14 cellular contexts compared by ENCODE assay signal in genomic region chr6:150939399-150939798, GRCh38.
DNase-seq lines count a peak whose midpoint lies in the region; ATAC-seq and TF ChIP-seq lines count a peak whose summit lies in the region.
"Had no signal": no experiment of that assay in that cellular context is flagged by ENCODE, and none has a peak within 500 bp of the region (broad histone marks: within the 10 kb centered on the region; RNA-seq: fewer than 3 reads in every experiment).

No MANE protein-coding gene starts in this region.

- H3K36me3 Mint-ChIP-seq in GM23338 (ENCODE audit: low read depth) (peaks cover 43% of the 10 kb centered on the region), H9 (ENCODE audit: insufficient read depth in 1 of 3, low read depth in 3 of 3) (peaks cover 17 to 62% (median 49%) of the 10 kb centered on the region in 3 experiments; a peak in 6 of 7 replicates), osteocyte (ENCODE audit: unreplicated experiment) (peaks cover 56% of the 10 kb centered on the region), endothelial cell (ENCODE audit: low read depth, unreplicated experiment) (peaks cover 38% of the 10 kb centered on the region)

- H3T11ph ChIP-seq in H9 (ENCODE audit: low read length) = no peak overlapping the region

- no peak for ATAC-seq in GM23338
- ATAC-seq: CD8-positive, alpha-beta T cell; HCT116 had no signal

- no peak overlapping the region for H2BK5ac ChIP-seq in H9 (ENCODE audit: insufficient read length, low read length)

- 0 out of 2 replicates have a peak overlapping the region, but pooled peaks have one; percentile 36 for H3K27ac Mint-ChIP-seq in GM23338
- peak overlapping the region; percentile 49 to 75 (median 59); a peak in 2 of 7 replicates for H3K27ac Mint-ChIP-seq in H9
- peak overlapping the region; percentile 82 for H3K27ac Mint-ChIP-seq in osteocyte (ENCODE audit: unreplicated experiment)
- H3K27ac Mint-ChIP-seq in endothelial cell (ENCODE audit: unreplicated experiment) = no peak overlapping the region
- H3K27ac Mint-ChIP-seq: CD8-positive, alpha-beta T cell had no signal

- no peak overlapping the region for H2BK12ac ChIP-seq in H9 (ENCODE audit: insufficient read length, low read depth, low read length)

- no peak overlapping the region for H3K4ac ChIP-seq in H9 (ENCODE audit: low read depth, low read length)

- H3K9me3 Mint-ChIP-seq in GM23338 (no peaks in the 10 kb centered on the region), H9 (no peaks in the 10 kb centered on the region), osteocyte (ENCODE audit: unreplicated experiment) (peaks cover 5% of the 10 kb centered on the region), endothelial cell (ENCODE audit: unreplicated experiment) (no peaks in the 10 kb centered on the region)
- H3K9me3 Mint-ChIP-seq: CD8-positive, alpha-beta T cell had no signal

- H3K23ac ChIP-seq in H9 (ENCODE audit: insufficient read length, low read depth, low read length) = no peak overlapping the region

- H3K4me1 Mint-ChIP-seq in GM23338 (no peaks in the 10 kb centered on the region), H9 (no peaks in the 10 kb centered on the region), osteocyte (ENCODE audit: unreplicated experiment) (peaks cover 23% of the 10 kb centered on the region), endothelial cell (ENCODE audit: unreplicated experiment) (peaks cover 6% of the 10 kb centered on the region)
- H3K4me1 Mint-ChIP-seq: CD14-positive monocyte had no signal

- H3K4me3 ChIP-seq in GM23338 (no peak overlapping the region), epithelial cell of esophagus (ENCODE audit: low read length) (no peak overlapping the region), uterus (no peak overlapping the region)

- H3F3A ChIP-seq in GM23338 (replicated peaks; ENCODE audit: low read depth) = no peaks in the 10 kb centered on the region

- H3K27ac ChIP-seq in GM23338 (ENCODE audit: low read depth) (no peak overlapping the region), H9 (ENCODE audit: insufficient read length, low read depth, low read length) (no peak overlapping the region), uterus (no peak overlapping the region)

- no peak overlapping the region for H3K56ac ChIP-seq in H9 (ENCODE audit: insufficient read length, low read depth, low read length)

- no peak overlapping the region for H2BK15ac ChIP-seq in H9 (ENCODE audit: low read depth, low read length)

- no peak overlapping the region for H4K5ac ChIP-seq in H9 (ENCODE audit: insufficient read length, low read depth, low read length)

- H3K14ac ChIP-seq in H9 (ENCODE audit: insufficient read depth, low read length) = no peak overlapping the region

- H3K27me3 ChIP-seq in GM23338 (ENCODE audit: insufficient read depth) (no peaks in the 10 kb centered on the region), H9 (ENCODE audit: insufficient read depth, low read length) (no peaks in the 10 kb centered on the region), uterus (no peaks in the 10 kb centered on the region)

- H4K20me1 ChIP-seq in GM23338 (replicated peaks; ENCODE audit: insufficient read depth) (no peaks in the 10 kb centered on the region; the same call in none of the 2 replicates), H9 (ENCODE audit: control insufficient read depth, insufficient read depth, insufficient read length) (no peaks in the 10 kb centered on the region)

- H3K36me3 ChIP-seq in GM23338 (ENCODE audit: insufficient read depth) (peaks cover 24% of the 10 kb centered on the region), uterus (no peaks in the 10 kb centered on the region)

- intact Hi-C loops in uterus (cut with DNase I; ENCODE audit: low total_unique reads) = no loop called here

- H4K91ac ChIP-seq in H9 (ENCODE audit: insufficient read length, low read depth, low read length) = no peak overlapping the region

- H3K9me2 ChIP-seq in GM23338 (ENCODE audit: insufficient read depth) = no peaks in the 10 kb centered on the region

- no CpG with 5 or more reads among the region's 5 CpGs for WGBS in H9 (ENCODE audit: extremely low coverage, insufficient read length, low lambda C conversion rate)

- H2BK20ac ChIP-seq in H9 (ENCODE audit: low read depth, low read length, poor library complexity, severe bottlenecking) = no peak overlapping the region

- H4K8ac ChIP-seq in H9 (replicated peaks; ENCODE audit: insufficient read length, low read depth, low read length) = no peak overlapping the region

- H3K4me1 ChIP-seq in GM23338 (ENCODE audit: insufficient read depth) = no peaks in the 10 kb centered on the region
- no peaks in the 10 kb centered on the region for H3K4me1 ChIP-seq in H9 (ENCODE audit: insufficient read depth, low read length)
- H3K4me1 ChIP-seq in uterus = no peaks in the 10 kb centered on the region

- DNase-seq in GM23338 (ENCODE audit: low spot score) (no peak), H9 (no peak), epithelial cell of esophagus (ENCODE audit: low read depth) (peak; percentile 33), osteocyte (ENCODE audit: extremely low spot score, unreplicated experiment) (no peak), endothelial cell (ENCODE audit: low spot score) (no peak), uterus (no peak), 8988T (no peak)
- DNase-seq: CD8-positive, alpha-beta T cell; COR-L47; DMS153; DND-41; GDM1 had no signal

- no peaks in the 10 kb centered on the region for H3K23me2 ChIP-seq in H9 (ENCODE audit: insufficient read length, low read depth, low read length, poor library complexity, severe bottlenecking)

- H3K4me3 Mint-ChIP-seq in GM23338 (no peak overlapping the region), H9 (no peak overlapping the region), osteocyte (ENCODE audit: unreplicated experiment) (no peak overlapping the region), endothelial cell (ENCODE audit: unreplicated experiment) (no peak overlapping the region)
- H3K4me3 Mint-ChIP-seq: CD14-positive monocyte; CD8-positive, alpha-beta T cell had no signal

- H3K9me3 ChIP-seq in H9 (ENCODE audit: control insufficient read depth, low read depth, low read length) (no peaks in the 10 kb centered on the region), uterus (no peaks in the 10 kb centered on the region)

- H3K79me1 ChIP-seq in H9 (ENCODE audit: insufficient read depth, low read depth, low read length, poor library complexity, severe bottlenecking) = no peaks in the 10 kb centered on the region

- no peak overlapping the region for H3K9ac ChIP-seq in H9 (ENCODE audit: extremely low read depth, insufficient read length, low read length)

- H3K27me3 Mint-ChIP-seq in GM23338 (ENCODE audit: insufficient read depth, low read depth, poor library complexity) (peaks cover 2% of the 10 kb centered on the region), H9 (ENCODE audit: low read depth) (no peaks in the 10 kb centered on the region), osteocyte (ENCODE audit: unreplicated experiment) (no peaks in the 10 kb centered on the region), endothelial cell (ENCODE audit: unreplicated experiment) (peaks cover 1% of the 10 kb centered on the region)

- no peak for TF ChIP-seq POLR2A in uterus (IDR thresholded peaks at IDR 0.05)

- no peak for TF ChIP-seq CTCF in GM23338 (conservative IDR thresholded peaks at IDR 0.05; ENCODE audit: low read depth in 2 of 2)
- TF ChIP-seq CTCF in H9 (conservative IDR thresholded peaks at IDR 0.05) = no peak
- TF ChIP-seq CTCF in epithelial cell of esophagus (IDR thresholded peaks at IDR 0.05; ENCODE audit: insufficient read depth, low read depth, low read length, missing control alignments) = no peak
- TF ChIP-seq CTCF in osteocyte (IDR thresholded peaks at IDR 0.05) = no peak
- no peak for TF ChIP-seq CTCF in endothelial cell (IDR thresholded peaks at IDR 0.05; ENCODE audit: unreplicated experiment)
- no peak for TF ChIP-seq CTCF in uterus (IDR thresholded peaks at IDR 0.05)

- H2AK5ac ChIP-seq in H9 (ENCODE audit: insufficient read length, low read length) = no peak overlapping the region

- H3K18ac ChIP-seq in H9 (ENCODE audit: insufficient read length, low read depth, low read length) = no peak overlapping the region

- no peak overlapping the region for H2BK120ac ChIP-seq in H9 (ENCODE audit: low read depth, low read length, poor library complexity, severe bottlenecking)

- H2AFZ ChIP-seq in GM23338 = no peak overlapping the region
- H2AFZ ChIP-seq in H9 (ENCODE audit: low read length) = no peak overlapping the region

- H3K79me2 ChIP-seq in GM23338 (replicated peaks; ENCODE audit: insufficient read depth) (no peaks in the 10 kb centered on the region), H9 (ENCODE audit: insufficient read depth, low read length) (no peaks in the 10 kb centered on the region)

- H3K4me2 ChIP-seq in GM23338 (no peak overlapping the region), H9 (ENCODE audit: insufficient read depth, insufficient read length, low read length) (no peak overlapping the region)

TF ChIP-seq in GM23338, 12 proteins besides CTCF, POLR2A, EP300 and RAD21:
- no peak for TF ChIP-seq EZH2 (IDR thresholded peaks at IDR 0.05; ENCODE audit: low read depth, unreplicated experiment)
TF ChIP-seq in GM23338: peak in this region for 0.
